Comparison of ENCODE assay signal across 22 cellular contexts in the genomic region with DNA sequence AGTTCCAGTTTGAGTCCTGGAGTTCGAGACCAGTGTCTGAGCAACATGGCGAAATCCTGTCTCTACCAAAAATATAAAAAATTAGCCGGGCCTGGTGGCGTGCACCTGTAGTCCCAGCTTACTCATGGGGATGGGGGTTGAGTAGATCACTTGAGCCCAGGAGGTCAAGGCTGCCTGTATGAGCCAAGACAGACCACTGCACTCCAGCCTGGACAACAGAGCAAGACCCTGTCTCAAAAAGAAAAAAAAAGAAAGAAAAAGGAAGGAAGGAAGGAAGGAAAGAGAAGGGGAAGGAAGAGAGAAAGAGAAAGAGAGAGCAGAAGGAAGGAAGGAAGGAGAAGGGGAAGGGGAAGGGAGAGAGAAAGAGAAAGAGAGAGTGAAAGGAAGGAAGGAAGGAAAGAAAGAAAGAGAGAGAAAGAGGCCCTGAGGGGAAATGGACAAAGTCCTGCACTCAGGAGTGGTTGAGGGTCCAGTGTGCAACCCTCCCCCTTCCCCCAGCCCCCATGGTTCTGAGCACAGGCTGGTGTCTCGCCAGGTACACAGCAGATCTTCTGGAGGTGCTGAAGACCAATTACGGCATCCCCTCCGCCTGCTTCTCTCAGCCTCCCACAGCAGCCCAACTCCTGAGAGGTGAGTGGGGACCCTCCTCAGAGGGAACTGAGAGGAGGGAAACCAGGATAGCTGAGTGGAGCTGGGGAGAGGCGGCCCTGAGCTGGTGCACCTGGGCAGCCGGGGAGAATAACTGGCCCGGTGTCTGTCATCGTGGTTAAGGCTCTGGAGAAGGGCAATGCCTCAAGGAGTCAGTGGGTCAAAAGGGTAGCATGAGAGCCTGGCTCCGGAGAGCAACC. TPM values are rescaled to one million over a fixed set of nuclear protein-coding genes. Genes with fewer than 3 reads are reported as not detected.
A peak's percentile ranks its signal among the peaks of the same experiment; 100 is the strongest.
DNase-seq lines count a peak whose midpoint lies in the region; ATAC-seq and TF ChIP-seq lines count a peak whose summit lies in the region.
"Had no signal": no experiment of that assay in that cellular context is flagged by ENCODE, and none has a peak within 500 bp of the region (broad histone marks: within the 10 kb centered on the region; RNA-seq: fewer than 3 reads in every experiment).

No MANE protein-coding gene starts in this region.

- H2BK20ac ChIP-seq in H9 (ENCODE audit: low read depth, low read length, poor library complexity, severe bottlenecking) = no peak overlapping the region

- H4K5ac ChIP-seq in H9 (ENCODE audit: insufficient read length, low read depth, low read length) = no peak overlapping the region

- no peak for TF ChIP-seq CTCF in H9 (conservative IDR thresholded peaks at IDR 0.05)

- H3T11ph ChIP-seq in H9 (ENCODE audit: low read length) = no peak overlapping the region

- H3K23me2 ChIP-seq in H9 (ENCODE audit: insufficient read length, low read depth, low read length, poor library complexity, severe bottlenecking) = no peaks in the 10 kb centered on the region

- peak overlapping the region; percentile 45 for H3K4me2 ChIP-seq in H9 (ENCODE audit: insufficient read depth, insufficient read length, low read length)
- H3K4me2 ChIP-seq in neuronal stem cell (ENCODE audit: insufficient read depth, low read length, poor library complexity, severe bottlenecking) = no peak overlapping the region

- ATAC-seq in central memory CD8-positive, alpha-beta T cell (replicated peaks; ENCODE audit: extremely low read depth, poor library complexity, severe bottlenecking) = no peak
- ATAC-seq: esophagus mucosa, Right ventricle myocardium inferior had no signal

- no peak overlapping the region; the same call in 1 of the 2 replicates for H3K14ac ChIP-seq in H9 (ENCODE audit: insufficient read depth, low read length)
- no peak overlapping the region for H3K14ac ChIP-seq in neuronal stem cell (ENCODE audit: low read length)

- H3K4ac ChIP-seq in H9 (ENCODE audit: low read depth, low read length) = no peak overlapping the region
- H3K4ac ChIP-seq in neuronal stem cell (ENCODE audit: low read length) = no peak overlapping the region

- H2BK120ac ChIP-seq in H9 (ENCODE audit: low read depth, low read length, poor library complexity, severe bottlenecking) (no peak overlapping the region), neuronal stem cell (ENCODE audit: low read depth, low read length) (peak overlapping the region; percentile 90)

- H4K8ac ChIP-seq in H9 (replicated peaks; ENCODE audit: insufficient read length, low read depth, low read length) (no peak overlapping the region), neuronal stem cell (ENCODE audit: low read depth, low read length) (no peak overlapping the region)

- H3K27ac ChIP-seq in H9 (ENCODE audit: insufficient read length, low read depth, low read length) = no peak overlapping the region
- no peak overlapping the region for H3K27ac ChIP-seq in neuronal stem cell (replicated peaks; ENCODE audit: low read length)
- H3K27ac ChIP-seq: psoas muscle, WERI-Rb-1 had no signal

- no peak overlapping the region for H3K4me3 ChIP-seq in neuronal stem cell (ENCODE audit: low read length in 2 of 2)
- H3K4me3 ChIP-seq: dorsolateral prefrontal cortex, psoas muscle had no signal

- H3K23ac ChIP-seq in H9 (ENCODE audit: insufficient read length, low read depth, low read length) (no peak overlapping the region), neuronal stem cell (ENCODE audit: low read depth, low read length, poor library complexity) (no peak overlapping the region)

- H3K27ac Mint-ChIP-seq in T-helper 2 cell treated with Interferon-gamma antibody and Interleukin-4, amounts not matched to agents 5 μg/mL and 100 μg/mL, for 36 hours = peak overlapping the region; percentile 74
- peak overlapping the region in 1 of 3 experiments; percentile 92; a peak in 2 of 7 replicates for H3K27ac Mint-ChIP-seq in H9
- H3K27ac Mint-ChIP-seq in central memory CD8-positive, alpha-beta T cell (ENCODE audit: low read depth) = no peak overlapping the region
- H3K27ac Mint-ChIP-seq: CD4-positive, CD25-positive, alpha-beta regulatory T cell had no signal

- no peaks in the 10 kb centered on the region for H4K20me1 ChIP-seq in H9 (ENCODE audit: control insufficient read depth, insufficient read depth, insufficient read length)

- H4K91ac ChIP-seq in H9 (ENCODE audit: insufficient read length, low read depth, low read length) = no peak overlapping the region
- no peak overlapping the region for H4K91ac ChIP-seq in neuronal stem cell (ENCODE audit: low read depth, low read length, poor library complexity)

- H2AK5ac ChIP-seq in H9 (ENCODE audit: insufficient read length, low read length) = no peak overlapping the region
- H2AK5ac ChIP-seq in neuronal stem cell (ENCODE audit: low read depth, low read length) = no peak overlapping the region

- H3K18ac ChIP-seq in H9 (ENCODE audit: insufficient read length, low read depth, low read length) = no peak overlapping the region
- peak overlapping the region; percentile 25 for H3K18ac ChIP-seq in neuronal stem cell (ENCODE audit: low read length)

- H2BK15ac ChIP-seq in H9 (ENCODE audit: low read depth, low read length) (no peak overlapping the region), neuronal stem cell (ENCODE audit: low read length) (no peak overlapping the region)

- H2BK12ac ChIP-seq in H9 (ENCODE audit: insufficient read length, low read depth, low read length) = no peak overlapping the region
- no peak overlapping the region for H2BK12ac ChIP-seq in neuronal stem cell (ENCODE audit: low read length)

- peaks cover 13% of the 10 kb centered on the region for H3K4me1 Mint-ChIP-seq in T-helper 2 cell treated with Interferon-gamma antibody and Interleukin-4, amounts not matched to agents 5 μg/mL and 100 μg/mL, for 36 hours (ENCODE audit: low read depth)
- H3K4me1 Mint-ChIP-seq in H9 = peaks cover 29 to 32% of the 10 kb centered on the region in 2 experiments
- peaks cover 11% of the 10 kb centered on the region for H3K4me1 Mint-ChIP-seq in central memory CD8-positive, alpha-beta T cell

- 0 out of 2 replicates have a peak, but pooled peaks cover 2% of the 10 kb centered on the region for H3K4me1 ChIP-seq in H9 (ENCODE audit: insufficient read depth, low read length)
- H3K4me1 ChIP-seq in neuronal stem cell (ENCODE audit: control insufficient read depth in 2 of 2, insufficient read depth in 1 of 2, low read depth in 1 of 2, low read length in 2 of 2) = peaks cover 11 to 25% of the 10 kb centered on the region in 2 donors

- no peak overlapping the region for H3K9ac ChIP-seq in H9 (ENCODE audit: extremely low read depth, insufficient read length, low read length)
- H3K9ac ChIP-seq in neuronal stem cell (ENCODE audit: low read depth, low read length, poor library complexity) = no peak overlapping the region

- no peaks in the 10 kb centered on the region for H3K27me3 Mint-ChIP-seq in T-helper 2 cell treated with Interferon-gamma antibody and Interleukin-4, amounts not matched to agents 5 μg/mL and 100 μg/mL, for 36 hours (ENCODE audit: low read depth)
- H3K27me3 Mint-ChIP-seq in H9 (ENCODE audit: low read depth) = peaks cover 1% of the 10 kb centered on the region
- H3K27me3 Mint-ChIP-seq in central memory CD8-positive, alpha-beta T cell = no peaks in the 10 kb centered on the region
- H3K27me3 Mint-ChIP-seq: CD4-positive, CD25-positive, alpha-beta regulatory T cell had no signal

- H3K56ac ChIP-seq in H9 (ENCODE audit: insufficient read length, low read depth, low read length) = no peak overlapping the region

- no peaks in the 10 kb centered on the region for H3K36me3 Mint-ChIP-seq in T-helper 2 cell treated with Interferon-gamma antibody and Interleukin-4, amounts not matched to agents 5 μg/mL and 100 μg/mL, for 36 hours (ENCODE audit: low read depth)
- H3K36me3 Mint-ChIP-seq in H9 (ENCODE audit: insufficient read depth in 1 of 3, low read depth in 3 of 3) = peaks cover 0 to 2% (median 0%) of the 10 kb centered on the region in 3 experiments; a peak in 2 of 7 replicates
- no peaks in the 10 kb centered on the region for H3K36me3 Mint-ChIP-seq in central memory CD8-positive, alpha-beta T cell (ENCODE audit: insufficient read depth)
- H3K36me3 Mint-ChIP-seq: CD4-positive, CD25-positive, alpha-beta regulatory T cell had no signal

- H3K9me3 ChIP-seq in H9 (ENCODE audit: control insufficient read depth, low read depth, low read length) = no peaks in the 10 kb centered on the region
- no peaks in the 10 kb centered on the region for H3K9me3 ChIP-seq in neuronal stem cell (replicated peaks in 1 of 2; ENCODE audit: control insufficient read depth in 2 of 2, insufficient read depth in 1 of 2, low read depth in 1 of 2, low read length in 2 of 2)
- H3K9me3 ChIP-seq: psoas muscle had no signal

- peak overlapping the region; percentile 24 for H3K4me3 Mint-ChIP-seq in T-helper 2 cell treated with Interferon-gamma antibody and Interleukin-4, amounts not matched to agents 5 μg/mL and 100 μg/mL, for 36 hours
- H3K4me3 Mint-ChIP-seq in H9 = peak overlapping the region; percentile 60 to 75; a peak in 3 of 5 replicates
- peak overlapping the region; percentile 6 for H3K4me3 Mint-ChIP-seq in central memory CD8-positive, alpha-beta T cell

- no peaks in the 10 kb centered on the region for H3K36me3 ChIP-seq in neuronal stem cell (replicated peaks in 1 of 2; ENCODE audit: control insufficient read depth in 2 of 2, insufficient read depth in 2 of 2, low read length in 2 of 2)
- H3K36me3 ChIP-seq: WERI-Rb-1 had no signal

- no CpG with 5 or more reads among the region's 12 CpGs for WGBS in H9 (ENCODE audit: extremely low coverage, insufficient read length, low lambda C conversion rate)
- WGBS in neuronal stem cell (ENCODE audit: extremely low coverage in 2 of 2, insufficient read length in 2 of 2, insufficient replicate concordance in 1 of 2), 2 donors = no CpG with 5 or more reads among the region's 12 CpGs

- H3K9me3 Mint-ChIP-seq in T-helper 2 cell treated with Interferon-gamma antibody and Interleukin-4, amounts not matched to agents 5 μg/mL and 100 μg/mL, for 36 hours = no peaks in the 10 kb centered on the region
- H3K9me3 Mint-ChIP-seq in H9 = no peaks in the 10 kb centered on the region
- H3K9me3 Mint-ChIP-seq in central memory CD8-positive, alpha-beta T cell = no peaks in the 10 kb centered on the region

- H3K79me1 ChIP-seq in H9 (ENCODE audit: insufficient read depth, low read depth, low read length, poor library complexity, severe bottlenecking) = no peaks in the 10 kb centered on the region
- H3K79me1 ChIP-seq in neuronal stem cell (ENCODE audit: low read depth, low read length) = no peaks in the 10 kb centered on the region

- no peaks in the 10 kb centered on the region for H3K79me2 ChIP-seq in H9 (ENCODE audit: insufficient read depth, low read length)

- H2BK5ac ChIP-seq in H9 (ENCODE audit: insufficient read length, low read length) = no peak overlapping the region
- H2BK5ac ChIP-seq in neuronal stem cell (ENCODE audit: low read length) = no peak overlapping the region

- DNase-seq in T-helper 2 cell treated with Interferon-gamma antibody and Interleukin-4, amounts not matched to agents 5 μg/mL and 100 μg/mL, for 36 hours (ENCODE audit: low spot score) = no peak
- DNase-seq in T-helper 2 cell = no peak
- DNase-seq in H9 = no peak
- DNase-seq in central memory CD8-positive, alpha-beta T cell (ENCODE audit: low spot score in 2 of 2) = no peak
- no peak for DNase-seq in neuronal stem cell (ENCODE audit: low spot score)
- no peak for DNase-seq in HCEC 1CT
- no peak for DNase-seq in NK-92 (lab: John Stamatoyannopoulos, UW; ENCODE audit: unreplicated experiment)
- no peak for DNase-seq in activated CD8-positive, alpha-beta memory T cell treated with anti-CD3 and anti-CD28 coated beads, Interleukin-2, amount 50 U/mL, for 48 hours
- DNase-seq: CD4-positive, CD25-positive, alpha-beta regulatory T cell; MM.1S; NCI-H1694 treated with DMSO at 0.1 percent for 48 hours; NCI-H345; psoas muscle; trophoblast cell; WERI-Rb-1 had no signal

- no peak overlapping the region for H2AFZ ChIP-seq in H9 (ENCODE audit: low read length)
- no peak overlapping the region for H2AFZ ChIP-seq in neuronal stem cell (ENCODE audit: low read length)

- H3K27me3 ChIP-seq in H9 (ENCODE audit: insufficient read depth, low read length) = no peaks in the 10 kb centered on the region
- H3K27me3 ChIP-seq in neuronal stem cell (ENCODE audit: control insufficient read depth in 3 of 3, insufficient read depth in 3 of 3, low read depth in 1 of 3, low read length in 3 of 3) = peaks cover 0 to 8% (median 0%) of the 10 kb centered on the region in 3 experiments
- H3K27me3 ChIP-seq: dorsolateral prefrontal cortex had no signal

RNA-seq across cellular contexts. Expression of a gene that starts 1.2 kb away (rescaled TPM):
- 5.6 and 6.5 TPM in 2 replicates for total RNA-seq in H9 (2021)
- 0.07 TPM for polyA plus RNA-seq in neuronal stem cell (2013, experiment 1 of 2)
- polyA plus RNA-seq in neuronal stem cell (2013, experiment 2 of 2) = not detected
- total RNA-seq: A172; CD4-positive, CD25-positive, alpha-beta regulatory T cell; esophagus mucosa; glomerular endothelial cell; lower leg skin; myocyte had no signal

RNA-seq across cellular contexts. Expression of a gene that starts 6.3 kb away (rescaled TPM):
- 1.6 and 2.2 TPM in 2 replicates for total RNA-seq in H9 (2021)
- polyA plus RNA-seq in neuronal stem cell (2013, experiment 1 of 2) = 1.1 TPM
- polyA plus RNA-seq in neuronal stem cell (2013, experiment 2 of 2) = 0.84 TPM
- total RNA-seq: A172; CD4-positive, CD25-positive, alpha-beta regulatory T cell; esophagus mucosa; glomerular endothelial cell; lower leg skin; myocyte; Right ventricle myocardium inferior had no signal
- polyA plus RNA-seq: CD4-positive, CD25-positive, alpha-beta regulatory T cell had no signal

Comparison
In these comparisons a context has a peak if more than half of its experiments do, and no peak if none do; other contexts are left out.
1. H3K4me3 Mint-ChIP-seq: peak in every context shown above with its lines; median percentile 68 in H9; 24 in T-helper 2 cell treated with Interferon-gamma antibody and Interleukin-4, amounts not matched to agents 5 μg/mL and 100 μg/mL, for 36 hours; 6 in central memory CD8-positive, alpha-beta T cell.